ENCODE assay signal across 10 cellular contexts in genomic region chr11:61545341-61545740, GRCh38. TPM values are rescaled to one million over a fixed set of nuclear protein-coding genes. Genes with fewer than 3 reads are reported as not detected.
DNase-seq lines count a peak whose midpoint lies in the region; TF ChIP-seq lines count a peak whose summit lies in the region.
"Had no signal": no experiment of that assay in that cellular context is flagged by ENCODE, and none has a peak within 500 bp of the region (broad histone marks: within the 10 kb centered on the region; RNA-seq: fewer than 3 reads in every experiment).

No MANE protein-coding gene starts in this region.

- peak; percentile 25 for TF ChIP-seq CTCF in GM20000 (IDR thresholded peaks at IDR 0.05; ENCODE audit: extremely low read depth, missing control alignments)
- TF ChIP-seq CTCF in VCaP (conservative IDR thresholded peaks at IDR 0.05), result peak; percentile 36; the same call in 1 of the 2 replicates
- no peak for TF ChIP-seq CTCF in mesothelial cell of epicardium (IDR thresholded peaks at IDR 0.05; ENCODE audit: unreplicated experiment)

- H3K4me1 Mint-ChIP-seq in mesothelial cell of epicardium, result peaks cover 29% of the 10 kb centered on the region

- no peaks in the 10 kb centered on the region for H3K36me3 Mint-ChIP-seq in mesothelial cell of epicardium

- no peak overlapping the region for H3K9ac ChIP-seq in BLaER1

- no peak overlapping the region for H3K4me3 ChIP-seq in BLaER1
- H3K4me3 ChIP-seq: gastrocnemius medialis had no signal

- no peak overlapping the region for H3K27ac ChIP-seq in BLaER1
- H3K27ac ChIP-seq in VCaP, result no peak overlapping the region
- H3K27ac ChIP-seq: gastrocnemius medialis had no signal

- no peaks in the 10 kb centered on the region for H3K9me3 ChIP-seq in BLaER1
- H3K9me3 ChIP-seq: gastrocnemius medialis had no signal

- no peaks in the 10 kb centered on the region for H3K9me3 Mint-ChIP-seq in mesothelial cell of epicardium

- no peak overlapping the region for H3K27ac Mint-ChIP-seq in mesothelial cell of epicardium

- H3K27me3 ChIP-seq in BLaER1, result no peaks in the 10 kb centered on the region

- peak; percentile 75 for DNase-seq in GM20000 (ENCODE audit: low spot score)
- peak; percentile 76 for DNase-seq in iPS-NIHi7 (ENCODE audit: extremely low spot score)
- DNase-seq in midbrain (lab: John Stamatoyannopoulos, UW), result no peak
- DNase-seq in mesothelial cell of epicardium (ENCODE audit: low spot score in 2 of 2, unreplicated experiment in 2 of 2), result no peak
- no peak for DNase-seq in activated naive CD4-positive, alpha-beta T cell treated with Interleukin-2 at 50 U/mL for 16 hours
- DNase-seq in medulla oblongata (ENCODE audit: extremely low spot score), result no peak
- DNase-seq: gastrocnemius medialis, NCI-H524 had no signal

- H3K36me3 ChIP-seq in BLaER1, result no peaks in the 10 kb centered on the region
- H3K36me3 ChIP-seq: gastrocnemius medialis had no signal

- no peaks in the 10 kb centered on the region for H3K27me3 Mint-ChIP-seq in mesothelial cell of epicardium (ENCODE audit: low read depth)

- H4K20me1 ChIP-seq in BLaER1, result 0 out of 2 replicates have a peak, but pooled peaks cover 6% of the 10 kb centered on the region

- peak overlapping the region; percentile 73 for H3K4me2 ChIP-seq in BLaER1

- H3K4me3 Mint-ChIP-seq in mesothelial cell of epicardium, result no peak overlapping the region

- H3K4me1 ChIP-seq in BLaER1, result peaks cover 56% of the 10 kb centered on the region

RNA-seq across cellular contexts. Expression of gene SYT7, which starts 35.5 kb away (rescaled TPM):
- 7.6 to 9.4 TPM (median 8.3 TPM) in 3 replicates for total RNA-seq in mesothelial cell of epicardium

RNA-seq across cellular contexts. Expression of gene LRRC10B, which starts 36.8 kb away (rescaled TPM):
- 0.09 to 0.16 TPM (median 0.11 TPM) in 3 replicates for total RNA-seq in mesothelial cell of epicardium

Comparison
In these comparisons a context has a peak if more than half of its experiments do, and no peak if none do; other contexts are left out.
1. DNase-seq: peak in GM20000 (single experiment) and iPS-NIHi7 (single experiment); none in midbrain (single experiment), mesothelial cell of epicardium (0 of 2), activated naive CD4-positive, alpha-beta T cell treated with Interleukin-2 at 50 U/mL for 16 hours (single experiment) and medulla oblongata (single experiment).